Comparison of ENCODE assay signal across 1 cellular context in the genomic region with DNA sequence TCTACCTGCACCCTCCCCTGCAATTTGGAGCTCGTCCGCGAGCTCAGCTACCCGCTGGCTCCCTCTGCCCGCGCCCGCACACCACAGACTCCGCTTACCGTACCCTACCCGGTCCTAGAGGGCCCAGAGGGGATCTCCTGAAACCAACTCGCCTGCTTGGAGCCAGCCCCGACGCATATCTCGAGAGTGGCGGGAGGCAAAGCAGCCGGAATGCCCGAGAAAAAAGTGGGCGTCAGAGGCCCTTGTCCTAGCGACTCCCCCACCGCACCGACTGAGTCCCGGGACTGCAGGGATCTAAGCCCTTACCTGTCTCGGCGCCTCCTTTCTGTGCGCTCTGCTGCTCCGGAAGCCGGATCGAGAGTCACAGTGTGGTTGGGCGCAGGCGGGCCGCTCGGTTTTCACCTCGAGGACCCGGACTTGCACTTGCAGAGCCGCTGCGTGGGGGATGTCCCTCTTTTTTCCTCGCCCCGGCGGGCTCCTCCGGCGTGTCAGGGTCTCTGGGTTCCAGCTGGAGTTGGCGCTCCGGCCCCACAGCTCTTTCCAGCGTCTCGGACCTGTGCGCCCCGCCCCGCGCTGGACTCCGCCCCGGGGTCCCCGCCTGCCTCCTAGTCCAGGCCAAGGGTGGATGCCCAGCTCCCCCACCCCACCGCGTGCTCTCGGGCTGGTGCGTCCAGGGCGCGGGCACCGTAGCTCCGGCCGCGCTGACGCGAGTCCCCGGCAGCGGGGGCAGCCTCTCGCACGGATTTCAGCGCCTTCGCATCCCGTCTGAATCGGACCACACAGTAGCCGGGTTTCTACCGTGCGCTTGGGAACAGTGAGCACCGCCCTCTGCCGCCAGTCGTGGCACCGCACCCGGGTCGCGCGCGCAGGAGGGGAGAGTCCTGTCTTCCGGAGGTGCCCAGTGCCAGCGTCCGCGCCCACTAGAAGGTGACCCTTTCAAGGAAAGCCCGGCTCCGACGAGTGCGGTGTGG.
A peak's percentile ranks its signal among the peaks of the same experiment; 100 is the strongest.
TF ChIP-seq lines count a peak whose summit lies in the region.

TSS of gene PROKR2 (minus strand) at position 767 of the 971 bp plus-strand sequence. CDS start 2,585 bp downstream, outside the sequence.

TF ChIP-seq in H1, 55 proteins besides CTCF, POLR2A, EP300 and RAD21 (continued from another document):
- TF ChIP-seq, protein P1, sequence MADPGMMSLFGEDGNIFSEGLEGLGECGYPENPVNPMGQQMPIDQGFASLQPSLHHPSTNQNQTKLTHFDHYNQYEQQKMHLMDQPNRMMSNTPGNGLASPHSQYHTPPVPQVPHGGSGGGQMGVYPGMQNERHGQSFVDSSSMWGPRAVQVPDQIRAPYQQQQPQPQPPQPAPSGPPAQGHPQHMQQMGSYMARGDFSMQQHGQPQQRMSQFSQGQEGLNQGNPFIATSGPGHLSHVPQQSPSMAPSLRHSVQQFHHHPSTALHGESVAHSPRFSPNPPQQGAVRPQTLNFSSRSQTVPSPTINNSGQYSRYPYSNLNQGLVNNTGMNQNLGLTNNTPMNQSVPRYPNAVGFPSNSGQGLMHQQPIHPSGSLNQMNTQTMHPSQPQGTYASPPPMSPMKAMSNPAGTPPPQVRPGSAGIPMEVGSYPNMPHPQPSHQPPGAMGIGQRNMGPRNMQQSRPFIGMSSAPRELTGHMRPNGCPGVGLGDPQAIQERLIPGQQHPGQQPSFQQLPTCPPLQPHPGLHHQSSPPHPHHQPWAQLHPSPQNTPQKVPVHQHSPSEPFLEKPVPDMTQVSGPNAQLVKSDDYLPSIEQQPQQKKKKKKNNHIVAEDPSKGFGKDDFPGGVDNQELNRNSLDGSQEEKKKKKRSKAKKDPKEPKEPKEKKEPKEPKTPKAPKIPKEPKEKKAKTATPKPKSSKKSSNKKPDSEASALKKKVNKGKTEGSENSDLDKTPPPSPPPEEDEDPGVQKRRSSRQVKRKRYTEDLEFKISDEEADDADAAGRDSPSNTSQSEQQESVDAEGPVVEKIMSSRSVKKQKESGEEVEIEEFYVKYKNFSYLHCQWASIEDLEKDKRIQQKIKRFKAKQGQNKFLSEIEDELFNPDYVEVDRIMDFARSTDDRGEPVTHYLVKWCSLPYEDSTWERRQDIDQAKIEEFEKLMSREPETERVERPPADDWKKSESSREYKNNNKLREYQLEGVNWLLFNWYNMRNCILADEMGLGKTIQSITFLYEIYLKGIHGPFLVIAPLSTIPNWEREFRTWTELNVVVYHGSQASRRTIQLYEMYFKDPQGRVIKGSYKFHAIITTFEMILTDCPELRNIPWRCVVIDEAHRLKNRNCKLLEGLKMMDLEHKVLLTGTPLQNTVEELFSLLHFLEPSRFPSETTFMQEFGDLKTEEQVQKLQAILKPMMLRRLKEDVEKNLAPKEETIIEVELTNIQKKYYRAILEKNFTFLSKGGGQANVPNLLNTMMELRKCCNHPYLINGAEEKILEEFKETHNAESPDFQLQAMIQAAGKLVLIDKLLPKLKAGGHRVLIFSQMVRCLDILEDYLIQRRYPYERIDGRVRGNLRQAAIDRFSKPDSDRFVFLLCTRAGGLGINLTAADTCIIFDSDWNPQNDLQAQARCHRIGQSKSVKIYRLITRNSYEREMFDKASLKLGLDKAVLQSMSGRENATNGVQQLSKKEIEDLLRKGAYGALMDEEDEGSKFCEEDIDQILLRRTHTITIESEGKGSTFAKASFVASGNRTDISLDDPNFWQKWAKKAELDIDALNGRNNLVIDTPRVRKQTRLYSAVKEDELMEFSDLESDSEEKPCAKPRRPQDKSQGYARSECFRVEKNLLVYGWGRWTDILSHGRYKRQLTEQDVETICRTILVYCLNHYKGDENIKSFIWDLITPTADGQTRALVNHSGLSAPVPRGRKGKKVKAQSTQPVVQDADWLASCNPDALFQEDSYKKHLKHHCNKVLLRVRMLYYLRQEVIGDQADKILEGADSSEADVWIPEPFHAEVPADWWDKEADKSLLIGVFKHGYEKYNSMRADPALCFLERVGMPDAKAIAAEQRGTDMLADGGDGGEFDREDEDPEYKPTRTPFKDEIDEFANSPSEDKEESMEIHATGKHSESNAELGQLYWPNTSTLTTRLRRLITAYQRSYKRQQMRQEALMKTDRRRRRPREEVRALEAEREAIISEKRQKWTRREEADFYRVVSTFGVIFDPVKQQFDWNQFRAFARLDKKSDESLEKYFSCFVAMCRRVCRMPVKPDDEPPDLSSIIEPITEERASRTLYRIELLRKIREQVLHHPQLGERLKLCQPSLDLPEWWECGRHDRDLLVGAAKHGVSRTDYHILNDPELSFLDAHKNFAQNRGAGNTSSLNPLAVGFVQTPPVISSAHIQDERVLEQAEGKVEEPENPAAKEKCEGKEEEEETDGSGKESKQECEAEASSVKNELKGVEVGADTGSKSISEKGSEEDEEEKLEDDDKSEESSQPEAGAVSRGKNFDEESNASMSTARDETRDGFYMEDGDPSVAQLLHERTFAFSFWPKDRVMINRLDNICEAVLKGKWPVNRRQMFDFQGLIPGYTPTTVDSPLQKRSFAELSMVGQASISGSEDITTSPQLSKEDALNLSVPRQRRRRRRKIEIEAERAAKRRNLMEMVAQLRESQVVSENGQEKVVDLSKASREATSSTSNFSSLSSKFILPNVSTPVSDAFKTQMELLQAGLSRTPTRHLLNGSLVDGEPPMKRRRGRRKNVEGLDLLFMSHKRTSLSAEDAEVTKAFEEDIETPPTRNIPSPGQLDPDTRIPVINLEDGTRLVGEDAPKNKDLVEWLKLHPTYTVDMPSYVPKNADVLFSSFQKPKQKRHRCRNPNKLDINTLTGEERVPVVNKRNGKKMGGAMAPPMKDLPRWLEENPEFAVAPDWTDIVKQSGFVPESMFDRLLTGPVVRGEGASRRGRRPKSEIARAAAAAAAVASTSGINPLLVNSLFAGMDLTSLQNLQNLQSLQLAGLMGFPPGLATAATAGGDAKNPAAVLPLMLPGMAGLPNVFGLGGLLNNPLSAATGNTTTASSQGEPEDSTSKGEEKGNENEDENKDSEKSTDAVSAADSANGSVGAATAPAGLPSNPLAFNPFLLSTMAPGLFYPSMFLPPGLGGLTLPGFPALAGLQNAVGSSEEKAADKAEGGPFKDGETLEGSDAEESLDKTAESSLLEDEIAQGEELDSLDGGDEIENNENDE (IDR thresholded peaks at IDR 0.05; ENCODE audit: insufficient replicate concordance, low read length): no peak
- TF ChIP-seq BACH1 (IDR thresholded peaks at IDR 0.05; ENCODE audit: low read length): no peak; the same call in 1 of the 2 replicates
- TF ChIP-seq CHD1 (IDR thresholded peaks at IDR 0.05; ENCODE audit: low read depth, low read length): no peak
- no peak for TF ChIP-seq RXRA (IDR thresholded peaks at IDR 0.05; ENCODE audit: insufficient read depth, low read depth, low read length)
- TF ChIP-seq, protein P2, sequence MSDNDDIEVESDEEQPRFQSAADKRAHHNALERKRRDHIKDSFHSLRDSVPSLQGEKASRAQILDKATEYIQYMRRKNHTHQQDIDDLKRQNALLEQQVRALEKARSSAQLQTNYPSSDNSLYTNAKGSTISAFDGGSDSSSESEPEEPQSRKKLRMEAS (IDR thresholded peaks at IDR 0.05): peak; percentile 91
- TF ChIP-seq ASH2L (IDR thresholded peaks at IDR 0.05; ENCODE audit: low read length): peak; percentile 85
- TF ChIP-seq SP4 (IDR thresholded peaks at IDR 0.05; ENCODE audit: low read length): no peak
- peak; percentile 62 for TF ChIP-seq SUZ12 (IDR thresholded peaks at IDR 0.05; ENCODE audit: low read length)
TF ChIP-seq in H1: peak in this region for 9.
